ENCODE assay signal across 15 cellular contexts in the genomic region with DNA sequence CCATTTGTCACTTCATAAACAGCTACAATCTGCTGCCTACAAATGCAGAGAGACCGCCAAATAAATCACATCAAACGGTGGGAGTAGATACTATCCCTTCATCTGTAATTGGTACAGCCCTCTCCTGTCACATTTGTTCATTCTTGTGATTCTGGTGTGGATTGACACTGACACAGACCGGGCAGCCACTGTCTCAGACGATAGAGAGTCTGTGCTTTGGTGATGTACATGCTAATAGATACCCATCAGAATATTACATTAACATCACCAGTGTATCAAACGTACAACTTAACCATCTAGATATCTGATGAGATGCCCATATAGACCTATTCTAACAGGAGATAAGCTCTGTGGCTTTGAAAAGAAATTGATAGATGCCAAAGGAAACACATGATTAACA.
"Had no signal": no experiment of that assay in that cellular context is flagged by ENCODE, and none has a peak within 500 bp of the region (broad histone marks: within the 10 kb centered on the region; RNA-seq: fewer than 3 reads in every experiment).

No MANE protein-coding gene starts in this region.

- H3K27me3 ChIP-seq: cardiac muscle cell, uterus had no signal

- H3K36me3 Mint-ChIP-seq: naive thymus-derived CD8-positive, alpha-beta T cell had no signal

- H3K4me3 ChIP-seq: cardiac muscle cell, lower lobe of right lung, mucosa of descending colon, uterus had no signal

- H3K36me3 ChIP-seq: cardiac muscle cell, lower lobe of right lung, uterus had no signal

- H3K4me1 Mint-ChIP-seq: stimulated activated naive CD8-positive, alpha-beta T cell treated with anti-CD3 and anti-CD28 coated beads, Interleukin-15, amount 100 ng/mL, for 72 hours had no signal

- H3K4me3 Mint-ChIP-seq: naive thymus-derived CD8-positive, alpha-beta T cell; stimulated activated naive CD8-positive, alpha-beta T cell treated with anti-CD3 and anti-CD28 coated beads, Interleukin-15, amount 100 ng/mL, for 72 hours; T-helper 1 cell treated with Interleukin-12 subunit alpha and Interleukin-12 subunit beta and Interleukin-4 antibody, amounts not matched to agents 30 μg/mL and 1 μg/mL, for 36 hours had no signal

- H3K9me3 ChIP-seq: lower lobe of right lung, mucosa of descending colon, uterus had no signal

- H3K27ac Mint-ChIP-seq: naive thymus-derived CD8-positive, alpha-beta T cell; stimulated activated naive CD8-positive, alpha-beta T cell treated with anti-CD3 and anti-CD28 coated beads, Interleukin-15, amount 100 ng/mL, for 72 hours; T-helper 1 cell treated with Interleukin-12 subunit alpha and Interleukin-12 subunit beta and Interleukin-4 antibody, amounts not matched to agents 30 μg/mL and 1 μg/mL, for 36 hours had no signal

- DNase-seq: activated CD4-positive, alpha-beta T cell treated with anti-CD3 and anti-CD28 coated beads for 48 hours; activated CD8-positive, alpha-beta memory T cell treated with anti-CD3 and anti-CD28 coated beads for 24 hours; activated naive CD4-positive, alpha-beta T cell treated with Interleukin-2 at 50 U/mL for 16 hours; cortex of kidney; effector memory CD4-positive, alpha-beta T cell; hippocampal formation; lower lobe of right lung; mucosa of descending colon; naive thymus-derived CD8-positive, alpha-beta T cell; stimulated activated CD4-positive, alpha-beta T cell treated with anti-CD3 and anti-CD28 coated beads, Interleukin-4, amount 100 ng/mL, for 4 hours; stimulated activated naive CD8-positive, alpha-beta T cell treated with anti-CD3 and anti-CD28 coated beads, Interleukin-15, amount 100 ng/mL, for 72 hours; uterus had no signal

- ATAC-seq: lower lobe of right lung; mucosa of descending colon; naive thymus-derived CD8-positive, alpha-beta T cell; stimulated activated naive CD8-positive, alpha-beta T cell treated with anti-CD3 and anti-CD28 coated beads, Interleukin-15, amount 100 ng/mL, for 72 hours had no signal

- H3K9me3 Mint-ChIP-seq: naive thymus-derived CD8-positive, alpha-beta T cell; T-helper 1 cell treated with Interleukin-12 subunit alpha and Interleukin-12 subunit beta and Interleukin-4 antibody, amounts not matched to agents 30 μg/mL and 1 μg/mL, for 36 hours had no signal

- H3K27ac ChIP-seq: cardiac muscle cell, epithelial cell of prostate, lower lobe of right lung had no signal
